Comparison of ENCODE assay signal across 14 cellular contexts in the genomic region with DNA sequence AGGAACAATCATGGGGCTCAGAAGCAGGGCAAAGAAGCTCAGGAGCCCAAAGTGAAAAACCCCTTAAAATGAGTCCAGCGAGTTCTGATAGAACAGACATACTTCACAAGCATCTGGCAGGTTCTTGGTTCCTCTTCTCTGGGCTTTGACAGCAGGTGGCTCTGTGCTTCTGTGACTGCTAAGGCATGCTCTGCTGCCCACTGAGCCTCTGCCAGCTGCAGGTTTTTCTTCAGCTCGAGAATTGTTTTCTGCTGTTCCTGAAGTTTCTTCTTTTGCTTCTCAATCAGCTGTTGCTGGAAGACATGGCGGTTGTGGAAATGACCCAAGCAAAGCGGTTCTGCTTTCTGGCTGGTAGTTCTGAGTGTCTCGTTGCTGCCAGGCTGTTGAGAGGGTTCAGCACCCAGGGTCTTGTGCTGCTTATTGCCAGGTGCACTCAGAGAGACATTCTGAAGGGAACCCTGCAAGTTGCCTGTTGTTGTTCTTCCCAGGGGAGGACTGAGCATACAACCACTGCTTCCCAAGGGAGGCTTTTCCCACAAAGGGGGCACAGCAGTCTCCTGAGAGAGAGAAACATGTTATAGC. TPM values are rescaled to one million over a fixed set of nuclear protein-coding genes. Genes with fewer than 3 reads are reported as not detected.
DNase-seq lines count a peak whose midpoint lies in the region; ATAC-seq and TF ChIP-seq lines count a peak whose summit lies in the region.
"Had no signal": no experiment of that assay in that cellular context is flagged by ENCODE, and none has a peak within 500 bp of the region (broad histone marks: within the 10 kb centered on the region; RNA-seq: fewer than 3 reads in every experiment).

No MANE protein-coding gene starts in this region.

- H3K9me3 ChIP-seq in OCI-LY1 (ENCODE audit: low read length) = no peaks in the 10 kb centered on the region
- H3K9me3 ChIP-seq: suprapubic skin had no signal

- H4K20me1 ChIP-seq in OCI-LY1 (ENCODE audit: insufficient read depth, low read length) = no peaks in the 10 kb centered on the region

- no peak for DNase-seq in activated CD4-positive, alpha-beta T cell treated with anti-CD3 and anti-CD28 coated beads, Interleukin-2, amount 10 ng/mL, durations not matched to agents 24 days and 14 days
- DNase-seq in retina (no peak), NOMO-1 (lab: John Stamatoyannopoulos, UW; ENCODE audit: unreplicated experiment in 2 of 2) (no peak), hippocampal formation (lab: John Stamatoyannopoulos, UW) (no peak)
- DNase-seq: activated CD4-positive, alpha-beta memory T cell treated with anti-CD3 and anti-CD28 coated beads for 36 hours; amygdala; C1 segment of cervical spinal cord; NCI-H2171 had no signal

- H3K27ac ChIP-seq in OCI-LY1 (ENCODE audit: low read depth, low read length, poor library complexity, severe bottlenecking) = peak overlapping the region; percentile 96
- H3K27ac ChIP-seq: SK-N-MC, suprapubic skin had no signal

- H3K27me3 Mint-ChIP-seq in activated CD4-positive, alpha-beta T cell treated with anti-CD3 and anti-CD28 coated beads, Interleukin-2, amount 10 ng/mL, durations not matched to agents 24 days and 14 days = no peaks in the 10 kb centered on the region
- H3K27me3 Mint-ChIP-seq: activated CD4-positive, alpha-beta memory T cell treated with anti-CD3 and anti-CD28 coated beads for 36 hours had no signal

- intact Hi-C loops in activated CD4-positive, alpha-beta T cell treated with anti-CD3 and anti-CD28 coated beads, Interleukin-2, amount 10 ng/mL, durations not matched to agents 24 days and 14 days (cut with micrococcal nuclease) = no loop called here

- H3K4me1 Mint-ChIP-seq in activated CD4-positive, alpha-beta T cell treated with anti-CD3 and anti-CD28 coated beads, Interleukin-2, amount 10 ng/mL, durations not matched to agents 24 days and 14 days = no peaks in the 10 kb centered on the region

- peak overlapping the region; percentile 72 for H3K4me2 ChIP-seq in OCI-LY1 (ENCODE audit: low read length)

- H3K27ac Mint-ChIP-seq in activated CD4-positive, alpha-beta T cell treated with anti-CD3 and anti-CD28 coated beads, Interleukin-2, amount 10 ng/mL, durations not matched to agents 24 days and 14 days = no peak overlapping the region
- H3K27ac Mint-ChIP-seq: activated CD4-positive, alpha-beta memory T cell treated with anti-CD3 and anti-CD28 coated beads for 36 hours had no signal

- peak; percentile 97 for ATAC-seq in GM18498 (IDR thresholded peaks at IDR 0.05; ENCODE audit: unreplicated experiment)
- peak; percentile 95 for ATAC-seq in GM19467 (IDR thresholded peaks at IDR 0.05; ENCODE audit: unreplicated experiment)
- ATAC-seq in HG02981 (IDR thresholded peaks at IDR 0.05; ENCODE audit: unreplicated experiment) = peak; percentile 97

- H3K4me3 Mint-ChIP-seq in activated CD4-positive, alpha-beta T cell treated with anti-CD3 and anti-CD28 coated beads, Interleukin-2, amount 10 ng/mL, durations not matched to agents 24 days and 14 days = no peak overlapping the region
- H3K4me3 Mint-ChIP-seq: activated CD4-positive, alpha-beta memory T cell treated with anti-CD3 and anti-CD28 coated beads for 36 hours had no signal

- no peaks in the 10 kb centered on the region for H3K9me2 ChIP-seq in OCI-LY1 (ENCODE audit: low read depth, low read length)

- peak overlapping the region; percentile 47 for H3K4me3 ChIP-seq in OCI-LY1 (ENCODE audit: low read depth, low read length, poor library complexity, severe bottlenecking)
- H3K4me3 ChIP-seq: SK-N-MC, suprapubic skin had no signal

- no peaks in the 10 kb centered on the region for H3K79me2 ChIP-seq in OCI-LY1 (ENCODE audit: insufficient read depth, low read length)

- peak overlapping the region; percentile 46; the same call in 1 of the 2 replicates for H3K9ac ChIP-seq in OCI-LY1 (ENCODE audit: low read length)

- peaks cover 66% of the 10 kb centered on the region for H3K4me1 ChIP-seq in OCI-LY1 (ENCODE audit: insufficient read depth, low read length, severe bottlenecking)
- H3K4me1 ChIP-seq: suprapubic skin had no signal

- H3K27me3 ChIP-seq in OCI-LY1 (ENCODE audit: insufficient read depth, low read length) = no peaks in the 10 kb centered on the region
- H3K27me3 ChIP-seq: suprapubic skin had no signal

- H3F3A ChIP-seq in OCI-LY1 (ENCODE audit: insufficient read depth, low read length) = 0 out of 2 replicates have a peak, but pooled peaks cover 5% of the 10 kb centered on the region

- peak; percentile 54; the same call in 1 of the 2 replicates for TF ChIP-seq CTCF in OCI-LY1 (IDR thresholded peaks at IDR 0.05; ENCODE audit: low read length)

- peaks cover 4% of the 10 kb centered on the region for H3K9me3 Mint-ChIP-seq in activated CD4-positive, alpha-beta T cell treated with anti-CD3 and anti-CD28 coated beads, Interleukin-2, amount 10 ng/mL, durations not matched to agents 24 days and 14 days

- no peaks in the 10 kb centered on the region for H3K36me3 ChIP-seq in OCI-LY1 (ENCODE audit: insufficient read depth, low read length)

- H2AFZ ChIP-seq in OCI-LY1 (ENCODE audit: low read length) = no peak overlapping the region

- H3K36me3 Mint-ChIP-seq in activated CD4-positive, alpha-beta T cell treated with anti-CD3 and anti-CD28 coated beads, Interleukin-2, amount 10 ng/mL, durations not matched to agents 24 days and 14 days (ENCODE audit: low read depth) = peaks cover 2% of the 10 kb centered on the region

RNA-seq across cellular contexts. Expression of gene CCDC191, which starts 50.8 kb away (rescaled TPM):
- 0.66 and 1.7 TPM in 2 replicates for total RNA-seq in activated CD4-positive, alpha-beta T cell treated with anti-CD3 and anti-CD28 coated beads, Interleukin-2, amount 10 ng/mL, durations not matched to agents 24 days and 14 days

RNA-seq across cellular contexts. Expression of gene QTRT2, which starts 51.0 kb away (rescaled TPM):
- 50.5 and 55.3 TPM in 2 replicates for total RNA-seq in activated CD4-positive, alpha-beta T cell treated with anti-CD3 and anti-CD28 coated beads, Interleukin-2, amount 10 ng/mL, durations not matched to agents 24 days and 14 days

RNA-seq across cellular contexts. Expression of gene ZDHHC23, which starts 57.7 kb away (rescaled TPM):
- 1.9 and 2.4 TPM in 2 replicates for total RNA-seq in activated CD4-positive, alpha-beta T cell treated with anti-CD3 and anti-CD28 coated beads, Interleukin-2, amount 10 ng/mL, durations not matched to agents 24 days and 14 days
